Comparison of ENCODE assay signal across 9 cellular contexts in the genomic region with DNA sequence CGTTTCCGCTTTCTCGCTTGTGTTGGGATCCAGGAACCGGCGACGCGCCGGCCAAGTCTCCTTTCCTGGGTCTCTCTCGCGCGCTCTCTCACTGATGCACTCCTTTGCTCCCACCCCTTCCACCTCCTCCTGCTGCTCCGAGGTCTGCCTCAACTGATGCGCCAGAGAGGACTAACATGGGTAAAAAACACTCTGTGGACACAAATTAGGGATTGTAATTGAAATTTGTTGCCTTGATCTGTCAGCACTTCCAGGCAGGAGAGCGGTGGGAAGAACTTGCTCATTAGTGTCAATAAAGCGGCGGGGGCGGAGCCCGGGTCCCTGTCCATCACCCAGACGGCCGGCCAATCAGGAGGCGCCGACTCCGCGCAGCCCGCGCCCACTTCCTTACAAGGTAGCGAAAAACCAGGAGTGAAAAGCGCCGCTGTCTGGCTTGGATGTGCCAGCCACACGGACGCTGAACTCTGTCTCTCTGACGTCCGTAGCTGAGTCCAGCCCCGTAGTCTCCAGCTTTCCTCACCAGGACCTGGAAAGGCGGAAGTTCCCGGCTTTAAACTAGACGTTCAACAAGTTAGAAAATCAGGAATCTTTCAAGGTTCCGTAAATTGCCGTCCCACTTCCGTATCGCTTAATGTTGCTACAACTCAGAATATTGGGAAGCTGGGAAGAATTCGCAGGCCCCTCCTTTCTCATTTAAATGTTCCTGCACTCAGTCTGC. TPM values are rescaled to one million over a fixed set of nuclear protein-coding genes. Genes with fewer than 3 reads are reported as not detected.
DNase-seq lines count a peak whose midpoint lies in the region; ATAC-seq, FAIRE-seq and TF ChIP-seq lines count a peak whose summit lies in the region.
"Had no signal": no experiment of that assay in that cellular context is flagged by ENCODE, and none has a peak within 500 bp of the region (broad histone marks: within the 10 kb centered on the region; RNA-seq: fewer than 3 reads in every experiment).

Gene TBX18 (minus strand): TSS at position 267 of the 718 bp plus-strand sequence. CDS start 417 bp downstream, outside the sequence.

- DNase-seq in activated CD4-positive, alpha-beta T cell treated with anti-CD3 and anti-CD28 coated beads, Interleukin-2, amount 10 ng/mL, durations not matched to agents 24 days and 14 days: peak; percentile 65
- DNase-seq in activated CD4-positive, alpha-beta T cell treated with anti-CD3 and anti-CD28 coated beads for 1 hour: no peak
- DNase-seq in SHP77 treated with DMSO at 0.1 percent for 48 hours (lab: John Stamatoyannopoulos, UW) (peak; percentile 94), endothelial cell of umbilical vein (ENCODE audit: low read depth, low spot score) (peak; percentile 99), lung (ENCODE audit: low spot score) (no peak)
- no peak for DNase-seq in stimulated activated CD4-positive, alpha-beta T cell treated with anti-CD3 and anti-CD28 coated beads, Interleukin-4, amount 100 ng/mL, for 24 hours

- dilution Hi-C loops in endothelial cell of umbilical vein (cut with MboI; ENCODE audit: extremely low pct_ligation_motif_present, low sequenced_read_pairs): no loop called here

- TF ChIP-seq POLR2A in endothelial cell of umbilical vein (IDR thresholded peaks at IDR 0.05; ENCODE audit: low read depth, low read length): peak; percentile 88
- TF ChIP-seq POLR2A in GM18505 (IDR thresholded peaks at IDR 0.05; ENCODE audit: borderline replicate concordance, extremely low read depth, insufficient read depth, insufficient read length): no peak

- peaks cover 7% of the 10 kb centered on the region for H3K36me3 Mint-ChIP-seq in activated CD4-positive, alpha-beta T cell treated with anti-CD3 and anti-CD28 coated beads, Interleukin-2, amount 10 ng/mL, durations not matched to agents 24 days and 14 days (ENCODE audit: low read depth)

- H4K20me1 ChIP-seq in endothelial cell of umbilical vein (replicated peaks; ENCODE audit: control insufficient read depth, extremely low read depth, insufficient read depth, low read length): no peaks in the 10 kb centered on the region

- H3K9me3 Mint-ChIP-seq in activated CD4-positive, alpha-beta T cell treated with anti-CD3 and anti-CD28 coated beads, Interleukin-2, amount 10 ng/mL, durations not matched to agents 24 days and 14 days: peaks cover 20% of the 10 kb centered on the region

- H3K27ac Mint-ChIP-seq in activated CD4-positive, alpha-beta T cell treated with anti-CD3 and anti-CD28 coated beads, Interleukin-2, amount 10 ng/mL, durations not matched to agents 24 days and 14 days: peak within 1 kb of the TSS; percentile 82

- peak within 1 kb of the TSS; percentile 87 for H2AFZ ChIP-seq in endothelial cell of umbilical vein (ENCODE audit: low read depth, low read length)

- H3K4me3 ChIP-seq in endothelial cell of umbilical vein (replicated peaks in 1 of 3; ENCODE audit: insufficient read depth in 1 of 3, low read depth in 1 of 3, low read length in 3 of 3) (peak within 1 kb of the TSS; percentile 63 to 95 (median 68)), lung (peak within 1 kb of the TSS; percentile 1)

- peak; percentile 91 for FAIRE-seq in endothelial cell of umbilical vein (lab: Jason Lieb, UNC)

- peak within 1 kb of the TSS; percentile 79 for H3K27ac ChIP-seq in endothelial cell of umbilical vein (ENCODE audit: insufficient read depth, low read depth, low read length)
- H3K27ac ChIP-seq in lung (ENCODE audit: low read depth in 1 of 2, low read length in 1 of 2): peak within 1 kb of the TSS in 1 of 2 donors; percentile 30
- H3K27ac ChIP-seq: C4-2B had no signal

- peak within 1 kb of the TSS; percentile 63 for H3K4me3 Mint-ChIP-seq in activated CD4-positive, alpha-beta T cell treated with anti-CD3 and anti-CD28 coated beads, Interleukin-2, amount 10 ng/mL, durations not matched to agents 24 days and 14 days

- CTCF ChIA-PET in endothelial cell of umbilical vein (lab: Charles Lee): interaction anchor here (1.0 to 5.5 kb wide), 8 partner anchors 9 to 342 kb away, joined by 3 to 70 read pairs (median 4); no protein-coding TSS in a partner anchor

- peaks cover 42% of the 10 kb centered on the region for H3K79me2 ChIP-seq in endothelial cell of umbilical vein (ENCODE audit: control insufficient read depth, insufficient read depth, low read length)

- H3K9me3 ChIP-seq in endothelial cell of umbilical vein (replicated peaks; ENCODE audit: control insufficient read depth, insufficient read depth, low read length) (no peaks in the 10 kb centered on the region), lung (ENCODE audit: control insufficient read depth in 2 of 2, insufficient read depth in 1 of 2, low read length in 1 of 2) (peaks cover 0 to 19% of the 10 kb centered on the region in 2 donors)

- no peaks in the 10 kb centered on the region for H3K9me1 ChIP-seq in endothelial cell of umbilical vein (replicated peaks; ENCODE audit: control insufficient read depth, extremely low read depth, insufficient read depth, low read length)

- H3K36me3 ChIP-seq in endothelial cell of umbilical vein (ENCODE audit: control insufficient read depth in 2 of 2, extremely low read depth in 1 of 2, insufficient read depth in 2 of 2, low read length in 2 of 2) (peaks cover 0 to 4% of the 10 kb centered on the region in 2 experiments), lung (ENCODE audit: control insufficient read depth in 2 of 2, insufficient read depth in 2 of 2, low read length in 2 of 2) (no peaks in the 10 kb centered on the region)

- TF ChIP-seq CTCF in endothelial cell of umbilical vein (IDR thresholded peaks at IDR 0.05; ENCODE audit: extremely low read depth in 1 of 2, insufficient read depth in 1 of 2, low read depth in 1 of 2, low read length in 2 of 2): peak in 1 of 2 donors; percentile 25
- no peak for TF ChIP-seq CTCF in lung (IDR thresholded peaks at IDR 0.05; ENCODE audit: control extremely low read depth, extremely low read depth)
- no peak for TF ChIP-seq CTCF in subcutaneous adipose tissue (IDR thresholded peaks at IDR 0.05; ENCODE audit: low read depth)

- peak within 1 kb of the TSS; percentile 84 for H3K9ac ChIP-seq in endothelial cell of umbilical vein (replicated peaks; ENCODE audit: extremely low read depth, insufficient read depth, low read length)

- H3K27me3 Mint-ChIP-seq in activated CD4-positive, alpha-beta T cell treated with anti-CD3 and anti-CD28 coated beads, Interleukin-2, amount 10 ng/mL, durations not matched to agents 24 days and 14 days: peaks cover 68% of the 10 kb centered on the region

- H3K4me1 Mint-ChIP-seq in activated CD4-positive, alpha-beta T cell treated with anti-CD3 and anti-CD28 coated beads, Interleukin-2, amount 10 ng/mL, durations not matched to agents 24 days and 14 days: peaks cover 5% of the 10 kb centered on the region

- peak; percentile 73 for ATAC-seq in lung (ENCODE audit: insufficient read depth, low FRiP score)
- ATAC-seq in GM18505 (IDR thresholded peaks at IDR 0.05; ENCODE audit: unreplicated experiment): no peak

- peaks cover 34% of the 10 kb centered on the region for H3K4me1 ChIP-seq in endothelial cell of umbilical vein (ENCODE audit: control insufficient read depth, extremely low read depth, insufficient read depth, low read length)
- H3K4me1 ChIP-seq in lung (ENCODE audit: control insufficient read depth in 2 of 2, insufficient read depth in 2 of 2, low read length in 2 of 2): peaks cover 0 to 8% of the 10 kb centered on the region in 2 donors

- H3K4me2 ChIP-seq in endothelial cell of umbilical vein (ENCODE audit: insufficient read depth, low read length): peak within 1 kb of the TSS; percentile 97

- intact Hi-C loops in activated CD4-positive, alpha-beta T cell treated with anti-CD3 and anti-CD28 coated beads, Interleukin-2, amount 10 ng/mL, durations not matched to agents 24 days and 14 days (cut with micrococcal nuclease): loop anchor here (10.0 kb wide), 2 partner anchors 910 to 1060 kb away; partner anchors contain the start of genes CYB5R4, RIPPLY2 and SNAP91
- intact Hi-C loops in endothelial cell of umbilical vein (cut with micrococcal nuclease): loop anchor here (1.0 to 10.0 kb wide), 14 partner anchors 10 to 910 kb away; partner anchors contain the start of gene SYNCRIP

- H3K27me3 ChIP-seq in endothelial cell of umbilical vein (ENCODE audit: control insufficient read depth in 2 of 2, insufficient read depth in 2 of 2, low read length in 2 of 2) (peaks cover 27 to 38% of the 10 kb centered on the region in 2 experiments), lung (ENCODE audit: control insufficient read depth, insufficient read depth) (peaks cover 21% of the 10 kb centered on the region)

- BruUV-seq in endothelial cell of umbilical vein (replicated peaks; lab: Mats Ljungman, UMichigan): TSS peak; percentile 44

- POLR2A ChIA-PET in endothelial cell of umbilical vein (lab: Charles Lee): interaction anchor here (1.0 to 1.6 kb wide), 2 partner anchors 10 to 272 kb away, joined by 3 to 5 read pairs; no protein-coding TSS in a partner anchor

- 3 to 4% methylated on average over 42 of the region's 42 CpGs for WGBS in lung, 2 donors

TF ChIP-seq in endothelial cell of umbilical vein, 7 proteins besides CTCF, POLR2A, EP300 and RAD21:
- TF ChIP-seq GATA2 (IDR thresholded peaks at IDR 0.05; ENCODE audit: insufficient read depth, insufficient read length, low read depth, low read length) (no peak), POLR2AphosphoS5 (IDR thresholded peaks at IDR 0.05; ENCODE audit: insufficient read depth, low read depth, low read length) (peak; percentile 78)

RNA-seq across cellular contexts. Expression of gene TBX18, which starts in this region (rescaled TPM):
- total RNA-seq in activated CD4-positive, alpha-beta T cell treated with anti-CD3 and anti-CD28 coated beads, Interleukin-2, amount 10 ng/mL, durations not matched to agents 24 days and 14 days: not detected in 2 replicates
- total RNA-seq in endothelial cell of umbilical vein (28.4 and 35.3 TPM in 2 replicates), lung (1 to 10 TPM in 1 of 2 donors, under 1 TPM in 1; 0.25 to 1.3 TPM), subcutaneous adipose tissue (10 to 100 TPM; 21.9 to 34.4 (median 30.3) TPM)
- polyA plus RNA-seq in endothelial cell of umbilical vein (60.5 and 61.8 TPM in 2 replicates), lung (under 1 TPM; 0.05 to 0.18 TPM)
- polyA plus RNA-seq in endothelial cell of umbilical vein (2011; cell fraction: cytosol; rRNA removed): 41.4 and 42.6 TPM in 2 replicates
- polyA plus RNA-seq in endothelial cell of umbilical vein (2011; cell fraction: nucleus; rRNA removed): 128 and 152 TPM in 2 replicates
- 26.0 and 31.4 TPM in 2 replicates for polyA plus RNA-seq in endothelial cell of umbilical vein (2012)
- 124 and 125 TPM in 2 replicates for polyA minus RNA-seq in endothelial cell of umbilical vein
- not detected for polyA minus RNA-seq in endothelial cell of umbilical vein (2011; cell fraction: cytosol; rRNA and poly(A)+ RNA removed)
- 147 and 151 TPM in 2 replicates for polyA minus RNA-seq in endothelial cell of umbilical vein (2011; cell fraction: nucleus; rRNA and poly(A)+ RNA removed)

Comparison
In these comparisons a context has a peak if more than half of its experiments do, and no peak if none do; other contexts are left out.
1. RNA of gene TBX18 (total RNA-seq): 21.9 to 34.4 TPM in subcutaneous adipose tissue and 28.4 to 35.3 TPM in endothelial cell of umbilical vein; 0.25 to 1.3 TPM in lung and not detected in activated CD4-positive, alpha-beta T cell treated with anti-CD3 and anti-CD28 coated beads, Interleukin-2, amount 10 ng/mL, durations not matched to agents 24 days and 14 days; every median in the first group is over 10 times any median in the second.
2. RNA of gene TBX18 (polyA plus RNA-seq): 26.0 to 152 TPM in endothelial cell of umbilical vein; 0.05 to 0.18 TPM in lung; every median in the first group is over 10 times any median in the second.
3. Peak in DNase-seq in activated CD4-positive, alpha-beta T cell treated with anti-CD3 and anti-CD28 coated beads, Interleukin-2, amount 10 ng/mL, durations not matched to agents 24 days and 14 days; RNA of the gene not detected or under 1 TPM.
4. DNase-seq: peak in SHP77 treated with DMSO at 0.1 percent for 48 hours (single experiment) and endothelial cell of umbilical vein (single experiment); none in activated CD4-positive, alpha-beta T cell treated with anti-CD3 and anti-CD28 coated beads for 1 hour (single experiment), lung (single experiment) and stimulated activated CD4-positive, alpha-beta T cell treated with anti-CD3 and anti-CD28 coated beads, Interleukin-4, amount 100 ng/mL, for 24 hours (single experiment).